8 cellular contexts compared by ENCODE assay signal in the genomic region with DNA sequence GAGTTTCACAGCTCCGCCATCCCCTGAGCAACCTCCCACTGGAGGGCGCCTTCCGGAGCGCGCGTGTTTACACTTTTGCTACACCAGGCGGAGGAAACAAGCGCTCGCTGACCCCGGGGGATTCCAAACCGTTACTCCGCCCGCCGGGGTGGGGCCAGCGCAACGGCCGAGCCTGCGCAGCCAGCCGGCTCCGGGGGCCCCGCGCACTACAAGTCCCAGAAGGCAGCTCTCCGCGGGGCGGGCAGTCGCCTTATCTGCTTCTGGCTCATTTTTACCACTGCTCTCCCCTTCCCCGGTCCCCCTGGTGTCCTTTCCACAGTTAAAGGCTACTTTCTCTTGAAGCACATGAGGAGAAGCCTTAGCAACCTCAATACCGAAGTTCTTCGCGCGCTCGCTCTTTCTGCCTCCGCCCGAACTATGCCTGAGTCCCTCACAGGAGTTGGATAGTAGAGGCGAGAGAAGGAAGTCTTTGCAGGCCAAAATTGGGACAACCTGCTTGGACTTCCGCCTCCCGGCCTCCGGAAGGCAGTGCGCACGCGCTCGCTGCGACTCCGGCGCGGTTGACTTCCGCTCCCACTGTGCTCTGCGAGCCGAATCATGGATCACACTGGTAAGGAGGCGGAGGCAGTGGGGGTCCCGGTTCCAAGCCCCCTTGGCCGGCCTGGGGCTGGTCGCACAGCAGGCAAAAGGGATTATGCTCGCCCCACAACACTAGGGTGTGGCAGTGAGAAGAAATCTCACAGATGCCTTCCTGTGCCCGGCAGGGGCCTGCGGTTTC. TPM values are rescaled to one million over a fixed set of nuclear protein-coding genes. Genes with fewer than 3 reads are reported as not detected.
DNase-seq lines count a peak whose midpoint lies in the region; ATAC-seq and TF ChIP-seq lines count a peak whose summit lies in the region.

A gene with protein sequence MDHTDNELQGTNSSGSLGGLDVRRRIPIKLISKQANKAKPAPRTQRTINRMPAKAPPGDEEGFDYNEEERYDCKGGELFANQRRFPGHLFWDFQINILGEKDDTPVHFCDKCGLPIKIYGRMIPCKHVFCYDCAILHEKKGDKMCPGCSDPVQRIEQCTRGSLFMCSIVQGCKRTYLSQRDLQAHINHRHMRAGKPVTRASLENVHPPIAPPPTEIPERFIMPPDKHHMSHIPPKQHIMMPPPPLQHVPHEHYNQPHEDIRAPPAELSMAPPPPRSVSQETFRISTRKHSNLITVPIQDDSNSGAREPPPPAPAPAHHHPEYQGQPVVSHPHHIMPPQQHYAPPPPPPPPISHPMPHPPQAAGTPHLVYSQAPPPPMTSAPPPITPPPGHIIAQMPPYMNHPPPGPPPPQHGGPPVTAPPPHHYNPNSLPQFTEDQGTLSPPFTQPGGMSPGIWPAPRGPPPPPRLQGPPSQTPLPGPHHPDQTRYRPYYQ (plus strand): TSS at position 576 of the 778 bp plus-strand sequence. CDS start 22 bp downstream, at position 598.

- H3K27me3 Mint-ChIP-seq in activated B cell treated with CpG ODN at 0.5 μM for 24 hours, result no peaks in the 10 kb centered on the region

- H3K4me3 ChIP-seq in spleen, result peak within 1 kb of the TSS; percentile 77 to 89 (median 84)

- H3K36me3 ChIP-seq in spleen, result peaks cover 0 to 8% (median under 1%) of the 10 kb centered on the region in 6 donors

- H3K27ac Mint-ChIP-seq in activated B cell treated with CpG ODN at 0.5 μM for 24 hours, result peak within 1 kb of the TSS; percentile 99

- TF ChIP-seq POLR2A in GM18951 (IDR thresholded peaks at IDR 0.05; ENCODE audit: extremely low read depth, insufficient read depth, insufficient read length) (peak; percentile 84), spleen (IDR thresholded peaks at IDR 0.05) (peak in 1 of 3 donors; percentile 90)

- ATAC-seq in HG03196 (IDR thresholded peaks at IDR 0.05; ENCODE audit: unreplicated experiment) (peak; percentile 94), activated B cell treated with CpG ODN at 0.5 μM for 24 hours (ENCODE audit: low read depth) (peak; percentile 89)

- no peaks in the 10 kb centered on the region for H3K9me3 Mint-ChIP-seq in activated B cell treated with CpG ODN at 0.5 μM for 24 hours

- intact Hi-C loops in activated B cell treated with CpG ODN at 0.5 μM for 24 hours (cut with micrococcal nuclease) (loop anchor here (1.0 to 5.0 kb wide), 13 partner anchors 83 to 1082 kb away; a partner anchor contains a TSS), spleen (cut with DNase I; ENCODE audit: low total_unique reads) (loop anchor here (10.0 kb wide), 1 partner anchor 131 kb away; no protein-coding TSS in a partner anchor)

- H3K9me3 ChIP-seq in spleen, result no peaks in the 10 kb centered on the region

- 0 to 1% (median 0%) methylated on average over 19 to 56 of the region's 56 CpGs for WGBS in spleen, 5 donors

- H3K36me3 Mint-ChIP-seq in activated B cell treated with CpG ODN at 0.5 μM for 24 hours (ENCODE audit: low read depth), result peaks cover 26% of the 10 kb centered on the region

- DNase-seq in AG09319 (ENCODE audit: extremely low read depth, low read depth) (peak; percentile 91), NCI-H226 (peak; percentile 93), activated B cell treated with CpG ODN at 0.5 μM for 24 hours (peak; percentile 97), caudate nucleus (lab: John Stamatoyannopoulos, UW) (peak; percentile 76 to 99 (median 96)), inferior parietal cortex (ENCODE audit: extremely low spot score) (peak; percentile 98), spleen (peak; percentile 100)

- peak within 1 kb of the TSS; percentile 98 for H3K27ac ChIP-seq in caudate nucleus (ENCODE audit: low read depth, low read length)
- H3K27ac ChIP-seq in spleen, result peak within 1 kb of the TSS; percentile 93 to 99 (median 98)

- CTCF ChIA-PET in activated B cell treated with CpG ODN at 0.5 μM for 24 hours (lab: Charles Lee), result interaction anchor here (0.6 to 1.7 kb wide), 9 partner anchors 16 to 576 kb away, joined by 3 to 7 read pairs (median 3); no protein-coding TSS in a partner anchor

- peaks cover 45 to 57% (median 48%) of the 10 kb centered on the region in 6 donors for H3K4me1 ChIP-seq in spleen

- in situ Hi-C loops in GM18951 (cut with MboI; ENCODE audit: low sequenced_read_pairs, unreplicated experiment), result no loop called here

- H3K4me1 Mint-ChIP-seq in activated B cell treated with CpG ODN at 0.5 μM for 24 hours, result peaks cover 53% of the 10 kb centered on the region

- H3K4me3 Mint-ChIP-seq in activated B cell treated with CpG ODN at 0.5 μM for 24 hours, result peak within 1 kb of the TSS; percentile 96

- TF ChIP-seq CTCF in AG09319 (IDR thresholded peaks at IDR 0.05; ENCODE audit: low read depth, low read length) (peak; percentile 78), activated B cell treated with CpG ODN at 0.5 μM for 24 hours (IDR thresholded peaks at IDR 0.05) (no peak), spleen (IDR thresholded peaks at IDR 0.05 in 8 of 11, conservative IDR thresholded peaks at IDR 0.05 in 3 of 11) (peak; percentile 35 to 83 (median 65))

- H3K27me3 ChIP-seq in spleen (replicated peaks in 1 of 7), result no peaks in the 10 kb centered on the region

- POLR2A ChIA-PET in activated B cell treated with CpG ODN at 0.5 μM for 24 hours (lab: Charles Lee), result interaction anchor here (0.5 to 3.0 kb wide), 24 partner anchors 9 to 1682 kb away, joined by 3 to 45 read pairs (median 4); a partner anchor contains a TSS

RNA-seq across cellular contexts. Expression of the gene that starts here (rescaled TPM):
- total RNA-seq in activated B cell treated with CpG ODN at 0.5 μM for 24 hours, result 35.3 and 47.2 TPM in 2 replicates
- 10 to 100 TPM; 25.3 to 41.0 (median 35.5) TPM for total RNA-seq in spleen
- 1 to 10 TPM; 5.4 to 7.9 (median 7.6) TPM for polyA plus RNA-seq in spleen

Comparison
In these comparisons a context has a peak if more than half of its experiments do, and no peak if none do; other contexts are left out.
1. Peak in every context shown above with its lines: DNase-seq, ATAC-seq, H3K4me3 ChIP-seq and H3K27ac ChIP-seq.